1 cellular context compared by ENCODE assay signal in genomic region chr6:13617066-13617465, GRCh38.
TF ChIP-seq lines count a peak whose summit lies in the region.

No MANE protein-coding gene starts in this region.

TF ChIP-seq in A549, 52 proteins besides CTCF, POLR2A, EP300 and RAD21:
- no peak for TF ChIP-seq REST (IDR thresholded peaks at IDR 0.05)
- TF ChIP-seq CEBPB (IDR thresholded peaks at IDR 0.05), result no peak
- no peak for TF ChIP-seq FOSL2 (IDR thresholded peaks at IDR 0.05)
- TF ChIP-seq FOSL2 (CRISPR knock-in tag; IDR thresholded peaks at IDR 0.05), result no peak
- TF ChIP-seq RFX5 (IDR thresholded peaks at IDR 0.05), result no peak
TF ChIP-seq in A549: peak in this region for 0.
